In genomic region chr7:32588657-32589056, GRCh38 we compare ENCODE assay signal across 1 cellular context.
TF ChIP-seq lines count a peak whose summit lies in the region.

No MANE protein-coding gene starts in this region.

TF ChIP-seq in SK-N-SH, 30 proteins besides CTCF, POLR2A, EP300 and RAD21 (continued from another document):
- TF ChIP-seq USF2 (IDR thresholded peaks at IDR 0.05; ENCODE audit: borderline replicate concordance, low read depth, low read length) = no peak
- TF ChIP-seq JUND (IDR thresholded peaks at IDR 0.05) = peak; percentile 75
- TF ChIP-seq MAX (IDR thresholded peaks at IDR 0.05; ENCODE audit: low read depth) = peak; percentile 47; the same call in 1 of the 2 replicates
- no peak for TF ChIP-seq FOXJ3 (CRISPR knock-in tag; IDR thresholded peaks at IDR 0.05)
- TF ChIP-seq RCOR1 (IDR thresholded peaks at IDR 0.05; ENCODE audit: low read length) = no peak
